18 cellular contexts compared by ENCODE assay signal in the genomic region with DNA sequence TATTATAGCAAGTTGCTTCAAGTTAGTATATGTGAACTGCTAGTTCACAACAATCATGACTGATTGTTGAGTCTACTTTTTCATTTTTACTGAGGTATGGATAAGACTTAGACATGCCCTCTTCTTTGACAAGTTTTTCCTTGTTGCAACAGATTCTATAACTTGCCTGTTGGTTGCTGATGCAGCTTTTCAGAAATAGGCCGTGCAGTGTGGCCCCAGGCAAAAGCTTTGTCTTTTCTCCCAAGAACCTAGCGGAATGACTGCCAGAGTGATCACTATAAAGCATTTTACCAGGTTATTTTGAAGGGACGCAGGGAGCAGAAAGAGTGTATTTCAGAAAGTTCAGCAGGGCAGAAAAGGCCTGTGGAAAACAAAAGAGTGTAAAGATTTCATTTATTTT. TPM values are rescaled to one million over a fixed set of nuclear protein-coding genes. Genes with fewer than 3 reads are reported as not detected.
DNase-seq lines count a peak whose midpoint lies in the region; ATAC-seq and TF ChIP-seq lines count a peak whose summit lies in the region.
"Had no signal": no experiment of that assay in that cellular context is flagged by ENCODE, and none has a peak within 500 bp of the region (broad histone marks: within the 10 kb centered on the region; RNA-seq: fewer than 3 reads in every experiment).

No MANE protein-coding gene starts in this region.

- H3K4me3 ChIP-seq in neuronal stem cell (ENCODE audit: low read length in 2 of 2) (peak overlapping the region in 1 of 2 donors; percentile 12), brain microvascular endothelial cell (ENCODE audit: low read depth, low read length) (no peak overlapping the region)
- H3K4me3 ChIP-seq: GM23248, K562 had no signal

- peaks cover 9 to 12% of the 10 kb centered on the region in 2 donors for H3K4me1 ChIP-seq in neuronal stem cell (ENCODE audit: control insufficient read depth in 2 of 2, insufficient read depth in 1 of 2, low read depth in 1 of 2, low read length in 2 of 2)

- H3K27ac ChIP-seq in epithelial cell of prostate = peak overlapping the region; percentile 55
- H3K27ac ChIP-seq in neuronal stem cell (replicated peaks; ENCODE audit: low read length) = peak overlapping the region; percentile 71
- no peak overlapping the region for H3K27ac ChIP-seq in brain microvascular endothelial cell
- H3K27ac ChIP-seq: 22Rv1, GM23248 had no signal

- H2BK5ac ChIP-seq in neuronal stem cell (ENCODE audit: low read length) = no peak overlapping the region

- no peaks in the 10 kb centered on the region for H3K36me3 Mint-ChIP-seq in T-helper 17 cell (ENCODE audit: low read depth)

- H3K27ac Mint-ChIP-seq in T-helper 17 cell = peak overlapping the region; percentile 89

- in situ Hi-C loops in brain microvascular endothelial cell (cut with HindIII; ENCODE audit: low pct_ligation_motif_present, low sequenced_read_pairs) = no loop called here

- ATAC-seq in T-helper 17 cell (no peak), HG03159 (IDR thresholded peaks at IDR 0.05; ENCODE audit: unreplicated experiment) (no peak)
- ATAC-seq: K562, left lobe of liver had no signal

- no peak overlapping the region for H4K8ac ChIP-seq in neuronal stem cell (ENCODE audit: low read depth, low read length)

- H2AK5ac ChIP-seq in neuronal stem cell (ENCODE audit: low read depth, low read length) = no peak overlapping the region

- H3K14ac ChIP-seq in neuronal stem cell (ENCODE audit: low read length) = no peak overlapping the region

- H3K18ac ChIP-seq in neuronal stem cell (ENCODE audit: low read length) = no peak overlapping the region

- H3K4me2 ChIP-seq in neuronal stem cell (ENCODE audit: insufficient read depth, low read length, poor library complexity, severe bottlenecking) = no peak overlapping the region

- H3K4me3 Mint-ChIP-seq in T-helper 17 cell = peak overlapping the region; percentile 85

- H3K4me1 Mint-ChIP-seq in T-helper 17 cell = peaks cover 74% of the 10 kb centered on the region

- H3K9me3 ChIP-seq in T-helper 17 cell (ENCODE audit: control insufficient read depth, low read length, poor library complexity, severe bottlenecking) (no peaks in the 10 kb centered on the region), neuronal stem cell (replicated peaks in 1 of 2; ENCODE audit: control insufficient read depth in 2 of 2, insufficient read depth in 1 of 2, low read depth in 1 of 2, low read length in 2 of 2) (no peaks in the 10 kb centered on the region)

- peak overlapping the region; percentile 75 for H2AFZ ChIP-seq in neuronal stem cell (ENCODE audit: low read length)
- H2AFZ ChIP-seq: GM23248 had no signal

- DNase-seq in DMS 273 (lab: John Stamatoyannopoulos, UW; ENCODE audit: unreplicated experiment) (peak; percentile 41), DMS 273 treated with DMSO at 0.1 percent for 48 hours (lab: John Stamatoyannopoulos, UW) (no peak), T-helper 17 cell (no peak), epithelial cell of prostate (ENCODE audit: low read depth, low spot score) (peak; percentile 34), neuronal stem cell (ENCODE audit: low spot score) (no peak), brain microvascular endothelial cell (no peak), AG08395 (ENCODE audit: low spot score) (no peak)
- DNase-seq: anterior cingulate cortex; effector CD8-positive, alpha-beta T cell; GM23248; NCI-H1417; NCI-H510A; occipital lobe; T-helper 9 cell had no signal

- no CpG with 5 or more reads among the region's 3 CpGs for WGBS in neuronal stem cell (ENCODE audit: extremely low coverage in 2 of 2, insufficient read length in 2 of 2, insufficient replicate concordance in 1 of 2), 2 donors

- H3K27me3 ChIP-seq in neuronal stem cell (ENCODE audit: control insufficient read depth in 3 of 3, insufficient read depth in 3 of 3, low read depth in 1 of 3, low read length in 3 of 3) (no peaks in the 10 kb centered on the region), brain microvascular endothelial cell (replicated peaks) (no peaks in the 10 kb centered on the region)

- H4K91ac ChIP-seq in neuronal stem cell (ENCODE audit: low read depth, low read length, poor library complexity) = no peak overlapping the region

- H3K9ac ChIP-seq in neuronal stem cell (ENCODE audit: low read depth, low read length, poor library complexity) = no peak overlapping the region
- H3K9ac ChIP-seq: GM23248 had no signal

- no peak overlapping the region for H2BK12ac ChIP-seq in neuronal stem cell (ENCODE audit: low read length)

- no peaks in the 10 kb centered on the region for H3K27me3 Mint-ChIP-seq in T-helper 17 cell

- no peak overlapping the region for H3K4ac ChIP-seq in neuronal stem cell (ENCODE audit: low read length)

- no peak for TF ChIP-seq CTCF in brain microvascular endothelial cell (IDR thresholded peaks at IDR 0.05; ENCODE audit: low read depth, low read length, missing control alignments)

- no peaks in the 10 kb centered on the region for H3K79me1 ChIP-seq in neuronal stem cell (ENCODE audit: low read depth, low read length)

- H2BK120ac ChIP-seq in neuronal stem cell (ENCODE audit: low read depth, low read length) = no peak overlapping the region

- H2BK15ac ChIP-seq in neuronal stem cell (ENCODE audit: low read length) = no peak overlapping the region

- H3K23ac ChIP-seq in neuronal stem cell (ENCODE audit: low read depth, low read length, poor library complexity) = no peak overlapping the region

- H3K36me3 ChIP-seq in neuronal stem cell (replicated peaks in 1 of 2; ENCODE audit: control insufficient read depth in 2 of 2, insufficient read depth in 2 of 2, low read length in 2 of 2) = no peaks in the 10 kb centered on the region
- H3K36me3 ChIP-seq in brain microvascular endothelial cell (replicated peaks) = no peaks in the 10 kb centered on the region

RNA-seq across cellular contexts. Expression of gene HECA, which starts 16.0 kb away (rescaled TPM):
- 100 to 1,000 TPM; 172 to 197 TPM for total RNA-seq in T-helper 17 cell
- 7.9 TPM for polyA plus RNA-seq in neuronal stem cell (2013, experiment 1 of 2)
- 8.0 TPM for polyA plus RNA-seq in neuronal stem cell (2013, experiment 2 of 2)

Comparison
In these comparisons a context has a peak if more than half of its experiments do, and no peak if none do; other contexts are left out.
1. DNase-seq: peak in DMS 273 (single experiment) and epithelial cell of prostate (single experiment); none in DMS 273 treated with DMSO at 0.1 percent for 48 hours (single experiment), T-helper 17 cell (0 of 3), neuronal stem cell (single experiment), brain microvascular endothelial cell (single experiment) and AG08395 (single experiment).